8 cellular contexts compared by ENCODE assay signal in the genomic region with DNA sequence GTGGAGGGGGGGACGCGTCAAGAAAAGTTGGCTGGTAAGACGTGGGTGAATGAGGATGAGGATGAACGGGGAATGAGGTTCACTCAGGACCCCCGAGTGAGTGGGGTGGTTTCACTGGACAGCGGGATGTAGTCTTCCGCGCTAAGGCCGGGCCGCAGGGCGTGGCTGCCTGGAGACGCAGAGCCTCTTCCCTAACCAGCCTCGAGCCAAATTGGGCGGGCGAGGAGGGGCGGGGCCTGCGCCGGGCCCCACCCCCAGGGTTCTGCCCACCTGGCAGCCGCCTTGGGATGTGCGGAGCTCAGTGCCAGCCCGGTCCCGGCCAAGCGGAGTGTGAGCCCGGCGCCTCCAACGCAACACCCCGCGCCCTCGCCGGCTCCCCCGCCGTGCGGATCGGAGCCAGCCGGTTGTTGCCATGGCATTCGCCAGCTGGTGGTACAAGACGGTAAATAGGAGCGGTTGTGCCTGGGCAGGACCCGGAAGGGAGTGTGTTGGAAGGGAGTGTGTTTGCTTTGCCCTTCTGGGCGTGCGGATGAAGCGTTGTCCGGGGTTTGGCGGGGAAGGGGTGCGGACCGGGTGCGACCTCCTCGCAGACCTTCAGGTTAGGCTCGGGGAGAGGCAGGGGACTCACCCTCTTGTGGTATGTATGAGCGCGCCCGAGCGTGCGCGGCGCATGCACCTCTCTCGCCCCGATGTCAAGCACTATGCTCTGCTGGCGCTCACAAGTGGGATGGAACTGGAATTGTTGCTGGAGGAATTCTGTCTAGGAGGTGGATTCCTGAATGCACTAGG. TPM values are rescaled to one million over a fixed set of nuclear protein-coding genes. Genes with fewer than 3 reads are reported as not detected.
DNase-seq lines count a peak whose midpoint lies in the region; ATAC-seq and TF ChIP-seq lines count a peak whose summit lies in the region.

No MANE protein-coding gene starts in this region.

- ATAC-seq in GM19468 (IDR thresholded peaks at IDR 0.05; ENCODE audit: extremely low read depth, unreplicated experiment) = peak; percentile 65

- intact Hi-C loops in Caco-2 (cut with micrococcal nuclease; ENCODE audit: unreplicated experiment) = loop anchor here (1.0 to 2.0 kb wide), 4 partner anchors 21 to 72 kb away; no protein-coding TSS in a partner anchor

- H3K36me3 ChIP-seq in Caco-2 (ENCODE audit: control insufficient read depth, insufficient read depth, low read length) (no peaks in the 10 kb centered on the region), NT2/D1 (ENCODE audit: insufficient read depth, insufficient read length, low read length) (no peaks in the 10 kb centered on the region), muscle layer of colon (ENCODE audit: insufficient read depth, low read length) (no peaks in the 10 kb centered on the region)

- TF ChIP-seq POLR2A in erythroblast (IDR thresholded peaks at IDR 0.05; ENCODE audit: low read length) = no peak

- peaks cover 23% of the 10 kb centered on the region for H3K36me3 Mint-ChIP-seq in Caco-2 (ENCODE audit: insufficient read depth, unreplicated experiment)
- peaks cover 6% of the 10 kb centered on the region for H3K36me3 Mint-ChIP-seq in activated T-cell treated with anti-CD3 and anti-CD28 coated beads, Interleukin-2, amount 50 U/mL, for 24 hours (ENCODE audit: low read depth)

- TSS peak; percentile 33 for BruUV-seq in Caco-2 (replicated peaks; lab: Mats Ljungman, UMichigan)

- no peaks in the 10 kb centered on the region for H3K27me3 Mint-ChIP-seq in Caco-2 (ENCODE audit: insufficient read depth, unreplicated experiment)
- H3K27me3 Mint-ChIP-seq in activated T-cell treated with anti-CD3 and anti-CD28 coated beads, Interleukin-2, amount 50 U/mL, for 24 hours = peaks cover 18% of the 10 kb centered on the region

- peak overlapping the region; percentile 86 for H3K27ac Mint-ChIP-seq in Caco-2 (ENCODE audit: unreplicated experiment)
- H3K27ac Mint-ChIP-seq in activated T-cell treated with anti-CD3 and anti-CD28 coated beads, Interleukin-2, amount 50 U/mL, for 24 hours = peak overlapping the region; percentile 97

- peak overlapping the region; percentile 82 for H3K27ac ChIP-seq in muscle layer of colon (ENCODE audit: low read depth, low read length)

- peak overlapping the region; percentile 81 for H3K4me3 Mint-ChIP-seq in Caco-2 (ENCODE audit: unreplicated experiment)
- H3K4me3 Mint-ChIP-seq in activated T-cell treated with anti-CD3 and anti-CD28 coated beads, Interleukin-2, amount 50 U/mL, for 24 hours = peak overlapping the region; percentile 96

- no peaks in the 10 kb centered on the region for H3K9me3 ChIP-seq in Caco-2
- H3K9me3 ChIP-seq in NT2/D1 (ENCODE audit: insufficient read depth, low read length) = no peaks in the 10 kb centered on the region
- H3K9me3 ChIP-seq in muscle layer of colon (ENCODE audit: low read length) = no peaks in the 10 kb centered on the region

- peak in 1 of 2 experiments; percentile 3 for TF ChIP-seq CTCF in Caco-2 (IDR thresholded peaks at IDR 0.05; ENCODE audit: insufficient read depth in 1 of 2, low read depth in 1 of 2, low read length in 1 of 2, severe bottlenecking in 1 of 2, unreplicated experiment in 1 of 2)

- no peaks in the 10 kb centered on the region for H3K27me3 ChIP-seq in Caco-2 (replicated peaks; ENCODE audit: control insufficient read depth, insufficient read depth, low read length)
- H3K27me3 ChIP-seq in NT2/D1 (ENCODE audit: insufficient read depth, insufficient read length) = peaks cover 54% of the 10 kb centered on the region
- H3K27me3 ChIP-seq in muscle layer of colon (ENCODE audit: control insufficient read depth in 1 of 2, insufficient read depth in 2 of 2, low read length in 2 of 2) = no peaks in the 10 kb centered on the region

- CTCF ChIA-PET in Caco-2 (lab: Charles Lee) = interaction anchor here (0.6 to 3.2 kb wide), 5 partner anchors 17 to 566 kb away, joined by 3 to 13 read pairs (median 7); no protein-coding TSS in a partner anchor

- POLR2A ChIA-PET in Caco-2 (lab: Charles Lee) = interaction anchor here (1.0 to 3.2 kb wide), 4 partner anchors 21 to 52 kb away, joined by 5 to 23 read pairs (median 8); no protein-coding TSS in a partner anchor

- peak overlapping the region; percentile 67 for H3K9ac ChIP-seq in NT2/D1 (ENCODE audit: insufficient read length, low read depth)
- H3K9ac ChIP-seq in muscle layer of colon (ENCODE audit: low read length) = peak overlapping the region; percentile 79

- H3K9me3 Mint-ChIP-seq in Caco-2 (ENCODE audit: unreplicated experiment) = no peaks in the 10 kb centered on the region
- H3K9me3 Mint-ChIP-seq in activated T-cell treated with anti-CD3 and anti-CD28 coated beads, Interleukin-2, amount 50 U/mL, for 24 hours = no peaks in the 10 kb centered on the region

- DNase-seq in Caco-2 (peak; percentile 89 to 93), HPDE6-E6E7 (ENCODE audit: extremely low spot score) (peak; percentile 91), NT2/D1 (ENCODE audit: low read depth, low spot score) (no peak), erythroblast (lab: John Stamatoyannopoulos, UW) (peak; percentile 60 to 79)
- DNase-seq in activated T-cell treated with anti-CD3 and anti-CD28 coated beads, Interleukin-2, amount 50 U/mL, for 24 hours = peak; percentile 96
- peak; percentile 73 for DNase-seq in stimulated activated CD8-positive, alpha-beta memory T cell treated with anti-CD3 and anti-CD28 coated beads, Interleukin-7, amount 100 ng/mL, for 24 hours (ENCODE audit: low read depth)

- peaks cover 34% of the 10 kb centered on the region for H3K4me1 Mint-ChIP-seq in Caco-2 (ENCODE audit: low read depth, unreplicated experiment)
- peaks cover 49% of the 10 kb centered on the region for H3K4me1 Mint-ChIP-seq in activated T-cell treated with anti-CD3 and anti-CD28 coated beads, Interleukin-2, amount 50 U/mL, for 24 hours (ENCODE audit: low read depth)

- H3K4me3 ChIP-seq in Caco-2 (ENCODE audit: low read depth, low read length) = peak overlapping the region; percentile 90
- peak overlapping the region; percentile 69 for H3K4me3 ChIP-seq in NT2/D1 (ENCODE audit: insufficient read length, low read depth)
- H3K4me3 ChIP-seq in muscle layer of colon (ENCODE audit: low read depth in 1 of 2, low read length in 2 of 2) = peak overlapping the region; percentile 63 to 92

- peaks cover 45% of the 10 kb centered on the region for H3K4me1 ChIP-seq in Caco-2
- H3K4me1 ChIP-seq in NT2/D1 (ENCODE audit: insufficient read depth, insufficient read length) = no peaks in the 10 kb centered on the region
- peaks cover 39% of the 10 kb centered on the region for H3K4me1 ChIP-seq in muscle layer of colon (ENCODE audit: insufficient read depth, low read length)

RNA-seq across cellular contexts. Expression of a gene that starts 0.7 kb away (rescaled TPM):
- total RNA-seq in Caco-2 (2022) = 418 and 426 TPM in 2 replicates
